ENCODE assay signal across 1 cellular context in the genomic region with DNA sequence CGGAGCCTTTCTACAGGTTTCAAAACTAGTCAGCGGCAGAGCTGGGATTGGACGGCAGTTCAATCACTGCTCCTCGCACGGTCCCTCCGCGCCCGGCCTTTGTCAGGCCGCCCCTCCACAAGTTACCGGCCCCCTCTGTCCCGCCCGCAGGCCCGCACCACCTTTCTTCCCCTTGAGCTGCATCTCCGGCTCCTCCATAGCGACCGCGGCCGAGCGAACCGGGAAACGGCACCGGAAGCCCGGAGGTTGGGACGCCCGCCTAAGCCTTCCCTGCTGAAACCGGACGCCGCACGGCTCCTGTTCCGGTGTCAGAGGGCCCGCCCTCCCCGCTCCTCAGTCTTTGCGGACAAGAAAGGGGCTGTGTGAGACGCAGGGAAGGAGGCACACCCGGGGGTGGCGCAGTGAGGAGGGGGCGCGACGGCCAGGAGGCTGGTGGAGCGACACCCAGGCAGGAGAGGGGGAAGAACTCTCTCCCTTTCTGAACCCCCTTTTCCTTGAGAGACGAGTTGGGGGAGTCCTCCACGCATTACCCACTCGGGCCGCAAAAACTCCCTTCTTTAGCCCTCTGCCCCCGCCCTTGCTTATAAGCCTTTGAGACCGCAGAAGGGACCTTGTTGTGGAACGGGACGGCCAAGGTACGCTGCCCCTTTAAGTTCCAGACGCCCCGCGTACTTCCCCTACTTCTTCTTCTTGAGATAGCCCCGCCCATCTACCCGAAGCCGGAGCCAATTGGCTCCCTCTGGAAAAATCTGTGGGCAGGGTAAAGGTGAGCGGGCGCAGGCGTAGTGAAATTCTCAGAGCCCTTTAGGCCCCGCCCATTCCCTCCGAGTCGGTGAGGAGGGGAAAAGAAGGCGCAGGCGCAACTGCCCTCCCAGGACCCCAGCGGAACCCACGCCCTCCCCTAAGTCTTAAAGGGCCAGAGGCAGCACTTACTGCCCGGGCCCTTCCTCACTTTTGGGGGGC.
A peak's percentile ranks its signal among the peaks of the same experiment; 100 is the strongest.
TF ChIP-seq lines count a peak whose summit lies in the region.

A gene (minus strand): TSS at position 233 of the 963 bp plus-strand sequence. CDS start 35 bp downstream, at position 198.
A gene with protein sequence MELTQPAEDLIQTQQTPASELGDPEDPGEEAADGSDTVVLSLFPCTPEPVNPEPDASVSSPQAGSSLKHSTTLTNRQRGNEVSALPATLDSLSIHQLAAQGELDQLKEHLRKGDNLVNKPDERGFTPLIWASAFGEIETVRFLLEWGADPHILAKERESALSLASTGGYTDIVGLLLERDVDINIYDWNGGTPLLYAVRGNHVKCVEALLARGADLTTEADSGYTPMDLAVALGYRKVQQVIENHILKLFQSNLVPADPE (plus strand): TSS at position 339 of the 963 bp plus-strand sequence. CDS start 1,689 bp downstream, outside the sequence.

TF ChIP-seq in HEK293, 187 proteins besides CTCF, POLR2A, EP300 and RAD21 (continued from another document):
- TF ChIP-seq, protein P1, sequence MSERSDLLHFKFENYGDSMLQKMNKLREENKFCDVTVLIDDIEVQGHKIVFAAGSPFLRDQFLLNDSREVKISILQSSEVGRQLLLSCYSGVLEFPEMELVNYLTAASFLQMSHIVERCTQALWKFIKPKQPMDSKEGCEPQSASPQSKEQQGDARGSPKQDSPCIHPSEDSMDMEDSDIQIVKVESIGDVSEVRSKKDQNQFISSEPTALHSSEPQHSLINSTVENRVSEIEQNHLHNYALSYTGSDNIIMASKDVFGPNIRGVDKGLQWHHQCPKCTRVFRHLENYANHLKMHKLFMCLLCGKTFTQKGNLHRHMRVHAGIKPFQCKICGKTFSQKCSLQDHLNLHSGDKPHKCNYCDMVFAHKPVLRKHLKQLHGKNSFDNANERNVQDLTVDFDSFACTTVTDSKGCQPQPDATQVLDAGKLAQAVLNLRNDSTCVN (tag by site-specific recombination; optimal IDR thresholded peaks at IDR 0.05): peak; percentile 36
- TF ChIP-seq, protein P2, sequence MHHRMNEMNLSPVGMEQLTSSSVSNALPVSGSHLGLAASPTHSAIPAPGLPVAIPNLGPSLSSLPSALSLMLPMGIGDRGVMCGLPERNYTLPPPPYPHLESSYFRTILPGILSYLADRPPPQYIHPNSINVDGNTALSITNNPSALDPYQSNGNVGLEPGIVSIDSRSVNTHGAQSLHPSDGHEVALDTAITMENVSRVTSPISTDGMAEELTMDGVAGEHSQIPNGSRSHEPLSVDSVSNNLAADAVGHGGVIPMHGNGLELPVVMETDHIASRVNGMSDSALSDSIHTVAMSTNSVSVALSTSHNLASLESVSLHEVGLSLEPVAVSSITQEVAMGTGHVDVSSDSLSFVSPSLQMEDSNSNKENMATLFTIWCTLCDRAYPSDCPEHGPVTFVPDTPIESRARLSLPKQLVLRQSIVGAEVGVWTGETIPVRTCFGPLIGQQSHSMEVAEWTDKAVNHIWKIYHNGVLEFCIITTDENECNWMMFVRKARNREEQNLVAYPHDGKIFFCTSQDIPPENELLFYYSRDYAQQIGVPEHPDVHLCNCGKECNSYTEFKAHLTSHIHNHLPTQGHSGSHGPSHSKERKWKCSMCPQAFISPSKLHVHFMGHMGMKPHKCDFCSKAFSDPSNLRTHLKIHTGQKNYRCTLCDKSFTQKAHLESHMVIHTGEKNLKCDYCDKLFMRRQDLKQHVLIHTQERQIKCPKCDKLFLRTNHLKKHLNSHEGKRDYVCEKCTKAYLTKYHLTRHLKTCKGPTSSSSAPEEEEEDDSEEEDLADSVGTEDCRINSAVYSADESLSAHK (tag by site-specific recombination; IDR thresholded peaks at IDR 0.05): 0 out of 2 replicates have a peak, but pooled peaks have one; percentile 50
- TF ChIP-seq ZNF624 (tag by site-specific recombination; IDR thresholded peaks at IDR 0.05) (no peak), ZFP69B (tag by site-specific recombination; IDR thresholded peaks at IDR 0.05) (peak; percentile 98), ZNF133 (tag by site-specific recombination; IDR thresholded peaks at IDR 0.05) (no peak), ZNF510 (tag by site-specific recombination; IDR thresholded peaks at IDR 0.05; ENCODE audit: insufficient replicate concordance) (no peak), EGR2 (tag by site-specific recombination; IDR thresholded peaks at IDR 0.05; ENCODE audit: low read depth) (0 out of 2 replicates have a peak, but pooled peaks have one; percentile 6), ZNF341 (tag by site-specific recombination; IDR thresholded peaks at IDR 0.05; ENCODE audit: low read depth) (no peak), BCL11B (tag by site-specific recombination; IDR thresholded peaks at IDR 0.05; ENCODE audit: low read depth) (no peak), ZNF292 (tag by site-specific recombination; IDR thresholded peaks at IDR 0.05; ENCODE audit: borderline replicate concordance, low read depth) (no peak), ZNF664 (tag by site-specific recombination; IDR thresholded peaks at IDR 0.05) (no peak)
- TF ChIP-seq, protein P3, sequence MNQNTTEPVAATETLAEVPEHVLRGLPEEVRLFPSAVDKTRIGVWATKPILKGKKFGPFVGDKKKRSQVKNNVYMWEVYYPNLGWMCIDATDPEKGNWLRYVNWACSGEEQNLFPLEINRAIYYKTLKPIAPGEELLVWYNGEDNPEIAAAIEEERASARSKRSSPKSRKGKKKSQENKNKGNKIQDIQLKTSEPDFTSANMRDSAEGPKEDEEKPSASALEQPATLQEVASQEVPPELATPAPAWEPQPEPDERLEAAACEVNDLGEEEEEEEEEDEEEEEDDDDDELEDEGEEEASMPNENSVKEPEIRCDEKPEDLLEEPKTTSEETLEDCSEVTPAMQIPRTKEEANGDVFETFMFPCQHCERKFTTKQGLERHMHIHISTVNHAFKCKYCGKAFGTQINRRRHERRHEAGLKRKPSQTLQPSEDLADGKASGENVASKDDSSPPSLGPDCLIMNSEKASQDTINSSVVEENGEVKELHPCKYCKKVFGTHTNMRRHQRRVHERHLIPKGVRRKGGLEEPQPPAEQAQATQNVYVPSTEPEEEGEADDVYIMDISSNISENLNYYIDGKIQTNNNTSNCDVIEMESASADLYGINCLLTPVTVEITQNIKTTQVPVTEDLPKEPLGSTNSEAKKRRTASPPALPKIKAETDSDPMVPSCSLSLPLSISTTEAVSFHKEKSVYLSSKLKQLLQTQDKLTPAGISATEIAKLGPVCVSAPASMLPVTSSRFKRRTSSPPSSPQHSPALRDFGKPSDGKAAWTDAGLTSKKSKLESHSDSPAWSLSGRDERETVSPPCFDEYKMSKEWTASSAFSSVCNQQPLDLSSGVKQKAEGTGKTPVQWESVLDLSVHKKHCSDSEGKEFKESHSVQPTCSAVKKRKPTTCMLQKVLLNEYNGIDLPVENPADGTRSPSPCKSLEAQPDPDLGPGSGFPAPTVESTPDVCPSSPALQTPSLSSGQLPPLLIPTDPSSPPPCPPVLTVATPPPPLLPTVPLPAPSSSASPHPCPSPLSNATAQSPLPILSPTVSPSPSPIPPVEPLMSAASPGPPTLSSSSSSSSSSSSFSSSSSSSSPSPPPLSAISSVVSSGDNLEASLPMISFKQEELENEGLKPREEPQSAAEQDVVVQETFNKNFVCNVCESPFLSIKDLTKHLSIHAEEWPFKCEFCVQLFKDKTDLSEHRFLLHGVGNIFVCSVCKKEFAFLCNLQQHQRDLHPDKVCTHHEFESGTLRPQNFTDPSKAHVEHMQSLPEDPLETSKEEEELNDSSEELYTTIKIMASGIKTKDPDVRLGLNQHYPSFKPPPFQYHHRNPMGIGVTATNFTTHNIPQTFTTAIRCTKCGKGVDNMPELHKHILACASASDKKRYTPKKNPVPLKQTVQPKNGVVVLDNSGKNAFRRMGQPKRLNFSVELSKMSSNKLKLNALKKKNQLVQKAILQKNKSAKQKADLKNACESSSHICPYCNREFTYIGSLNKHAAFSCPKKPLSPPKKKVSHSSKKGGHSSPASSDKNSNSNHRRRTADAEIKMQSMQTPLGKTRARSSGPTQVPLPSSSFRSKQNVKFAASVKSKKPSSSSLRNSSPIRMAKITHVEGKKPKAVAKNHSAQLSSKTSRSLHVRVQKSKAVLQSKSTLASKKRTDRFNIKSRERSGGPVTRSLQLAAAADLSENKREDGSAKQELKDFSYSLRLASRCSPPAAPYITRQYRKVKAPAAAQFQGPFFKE (tag by site-specific recombination; IDR thresholded peaks at IDR 0.05; ENCODE audit: borderline replicate concordance): no peak
- TF ChIP-seq, protein P4, sequence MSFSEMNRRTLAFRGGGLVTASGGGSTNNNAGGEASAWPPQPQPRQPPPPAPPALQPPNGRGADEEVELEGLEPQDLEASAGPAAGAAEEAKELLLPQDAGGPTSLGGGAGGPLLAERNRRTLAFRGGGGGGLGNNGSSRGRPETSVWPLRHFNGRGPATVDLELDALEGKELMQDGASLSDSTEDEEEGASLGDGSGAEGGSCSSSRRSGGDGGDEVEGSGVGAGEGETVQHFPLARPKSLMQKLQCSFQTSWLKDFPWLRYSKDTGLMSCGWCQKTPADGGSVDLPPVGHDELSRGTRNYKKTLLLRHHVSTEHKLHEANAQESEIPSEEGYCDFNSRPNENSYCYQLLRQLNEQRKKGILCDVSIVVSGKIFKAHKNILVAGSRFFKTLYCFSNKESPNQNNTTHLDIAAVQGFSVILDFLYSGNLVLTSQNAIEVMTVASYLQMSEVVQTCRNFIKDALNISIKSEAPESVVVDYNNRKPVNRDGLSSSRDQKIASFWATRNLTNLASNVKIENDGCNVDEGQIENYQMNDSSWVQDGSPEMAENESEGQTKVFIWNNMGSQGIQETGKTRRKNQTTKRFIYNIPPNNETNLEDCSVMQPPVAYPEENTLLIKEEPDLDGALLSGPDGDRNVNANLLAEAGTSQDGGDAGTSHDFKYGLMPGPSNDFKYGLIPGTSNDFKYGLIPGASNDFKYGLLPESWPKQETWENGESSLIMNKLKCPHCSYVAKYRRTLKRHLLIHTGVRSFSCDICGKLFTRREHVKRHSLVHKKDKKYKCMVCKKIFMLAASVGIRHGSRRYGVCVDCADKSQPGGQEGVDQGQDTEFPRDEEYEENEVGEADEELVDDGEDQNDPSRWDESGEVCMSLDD (tag by site-specific recombination; IDR thresholded peaks at IDR 0.05): peak; percentile 93
- TF ChIP-seq, protein P5, sequence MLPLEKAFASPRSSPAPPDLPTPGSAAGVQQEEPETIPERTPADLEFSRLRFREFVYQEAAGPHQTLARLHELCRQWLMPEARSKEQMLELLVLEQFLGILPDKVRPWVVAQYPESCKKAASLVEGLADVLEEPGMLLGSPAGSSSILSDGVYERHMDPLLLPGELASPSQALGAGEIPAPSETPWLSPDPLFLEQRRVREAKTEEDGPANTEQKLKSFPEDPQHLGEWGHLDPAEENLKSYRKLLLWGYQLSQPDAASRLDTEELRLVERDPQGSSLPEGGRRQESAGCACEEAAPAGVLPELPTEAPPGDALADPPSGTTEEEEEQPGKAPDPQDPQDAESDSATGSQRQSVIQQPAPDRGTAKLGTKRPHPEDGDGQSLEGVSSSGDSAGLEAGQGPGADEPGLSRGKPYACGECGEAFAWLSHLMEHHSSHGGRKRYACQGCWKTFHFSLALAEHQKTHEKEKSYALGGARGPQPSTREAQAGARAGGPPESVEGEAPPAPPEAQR (tag by site-specific recombination; IDR thresholded peaks at IDR 0.05): peak; percentile 43; the same call in 1 of the 2 replicates
